Comparison of ENCODE assay signal across 8 cellular contexts in the genomic region with DNA sequence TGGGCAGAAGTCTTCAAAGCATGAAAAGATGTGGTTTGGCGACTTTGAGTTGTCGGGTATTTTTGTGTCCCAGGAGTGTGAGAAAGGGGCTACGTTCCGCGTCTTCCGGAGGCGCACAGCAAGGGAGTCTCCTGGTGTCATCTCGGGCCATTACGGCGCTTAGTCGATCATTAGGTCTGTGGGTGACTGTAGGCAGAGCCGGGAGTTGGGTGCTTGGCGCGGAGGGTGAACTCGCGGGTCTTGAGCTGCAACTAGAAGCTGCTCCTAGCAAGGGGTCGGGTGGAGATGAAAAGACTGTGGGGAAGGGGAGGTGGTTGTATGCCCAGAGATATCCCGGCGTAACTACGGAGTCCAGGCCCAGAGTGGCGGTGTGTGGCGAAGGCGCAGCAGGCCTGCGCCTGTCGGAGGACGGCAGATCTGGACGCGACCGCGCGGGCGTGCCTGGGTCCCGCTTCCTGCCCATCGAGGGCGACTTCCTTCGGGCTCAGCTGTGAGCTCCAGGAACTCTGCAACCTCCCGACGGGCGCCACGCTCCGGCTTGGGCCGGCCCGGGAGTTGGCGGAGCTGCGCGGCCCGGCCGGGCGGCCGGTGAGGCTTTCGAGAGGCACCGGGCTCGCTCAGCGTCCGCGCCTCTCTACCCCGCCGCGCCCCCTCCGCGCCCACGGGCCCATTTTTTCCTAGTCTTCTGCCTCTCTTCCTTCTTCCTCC. TPM values are rescaled to one million over a fixed set of nuclear protein-coding genes. Genes with fewer than 3 reads are reported as not detected.
A peak's percentile ranks its signal among the peaks of the same experiment; 100 is the strongest.
DNase-seq lines count a peak whose midpoint lies in the region; ATAC-seq and TF ChIP-seq lines count a peak whose summit lies in the region.

No MANE protein-coding gene starts in this region.

- POLR2A ChIA-PET in activated CD8-positive, alpha-beta T cell treated with anti-CD3 and anti-CD28 coated beads for 36 hours (lab: Charles Lee), result no interaction called here

- H3K4me3 Mint-ChIP-seq in stimulated activated naive CD8-positive, alpha-beta T cell treated with anti-CD3 and anti-CD28 coated beads, Interleukin-15, Interleukin-2, amounts not matched to agents 100 ng/mL and 50 ng/mL, for 24 hours, result peak overlapping the region; percentile 80
- peak overlapping the region; percentile 78 for H3K4me3 Mint-ChIP-seq in activated CD8-positive, alpha-beta T cell treated with anti-CD3 and anti-CD28 coated beads for 36 hours

- intact Hi-C loops in activated CD8-positive, alpha-beta T cell treated with anti-CD3 and anti-CD28 coated beads for 36 hours (cut with micrococcal nuclease), result loop anchor here (5.0 kb wide), 1 partner anchor 65 kb away; a partner anchor contains a TSS
- intact Hi-C loops in left colon (cut with DNase I, micrococcal nuclease) (loop anchor here (10.0 kb wide), 2 partner anchors 62 to 692 kb away; a partner anchor contains a TSS), transverse colon (cut with DNase I; ENCODE audit: low total_unique reads) (loop anchor here (5.0 to 10.0 kb wide), 3 partner anchors 152 to 695 kb away; no protein-coding TSS in a partner anchor)

- peak overlapping the region; percentile 43 to 64 (median 50) for H3K4me3 ChIP-seq in transverse colon

- TF ChIP-seq POLR2A in transverse colon (IDR thresholded peaks at IDR 0.05), result no peak

- CTCF ChIA-PET in activated CD8-positive, alpha-beta T cell treated with anti-CD3 and anti-CD28 coated beads for 36 hours (lab: Charles Lee), result interaction anchor here (0.8 to 4.3 kb wide), 4 partner anchors 11 to 817 kb away, joined by 3 to 25 read pairs (median 8); no protein-coding TSS in a partner anchor

- H3K9me3 ChIP-seq in transverse colon, result no peaks in the 10 kb centered on the region

- no peaks in the 10 kb centered on the region for H3K9me3 Mint-ChIP-seq in stimulated activated naive CD8-positive, alpha-beta T cell treated with anti-CD3 and anti-CD28 coated beads, Interleukin-15, Interleukin-2, amounts not matched to agents 100 ng/mL and 50 ng/mL, for 24 hours
- peaks cover 2% of the 10 kb centered on the region for H3K9me3 Mint-ChIP-seq in activated CD8-positive, alpha-beta T cell treated with anti-CD3 and anti-CD28 coated beads for 36 hours

- 6 to 7% methylated on average over 6 to 62 of the region's 62 CpGs for WGBS in transverse colon (ENCODE audit: low coverage in 1 of 2), 2 donors

- H3K27ac ChIP-seq in transverse colon, result peak overlapping the region; percentile 61 to 94 (median 76)

- H3K27me3 Mint-ChIP-seq in stimulated activated naive CD8-positive, alpha-beta T cell treated with anti-CD3 and anti-CD28 coated beads, Interleukin-15, Interleukin-2, amounts not matched to agents 100 ng/mL and 50 ng/mL, for 24 hours, result peaks cover 76% of the 10 kb centered on the region
- peaks cover 61% of the 10 kb centered on the region for H3K27me3 Mint-ChIP-seq in activated CD8-positive, alpha-beta T cell treated with anti-CD3 and anti-CD28 coated beads for 36 hours

- no peak for DNase-seq in stimulated activated naive CD8-positive, alpha-beta T cell treated with anti-CD3 and anti-CD28 coated beads, Interleukin-15, Interleukin-2, amounts not matched to agents 100 U/mL and 50 U/mL, for 24 hours
- no peak for DNase-seq in activated CD8-positive, alpha-beta T cell treated with anti-CD3 and anti-CD28 coated beads for 36 hours
- DNase-seq in left colon, result peak in 1 of 2 donors; percentile 50
- peak; percentile 44 for DNase-seq in transverse colon
- no peak for DNase-seq in NOMO-1 treated with DMSO at 0.1 percent for 48 hours (lab: John Stamatoyannopoulos, UW; ENCODE audit: unreplicated experiment)
- DNase-seq in A172 (ENCODE audit: low spot score), result no peak

- in situ Hi-C loops in transverse colon (cut with MboI; ENCODE audit: low pct_ligation_motif_present in 1 of 4, low pct_unique_long_range_greater_than_20kb in 1 of 4, low sequenced_read_pairs in 3 of 4), result loop anchor here in 2 of 4 donors (10.0 kb wide), 2 partner anchors 692 to 812 kb away; no protein-coding TSS in a partner anchor

- TF ChIP-seq CTCF in activated CD8-positive, alpha-beta T cell treated with anti-CD3 and anti-CD28 coated beads for 36 hours (IDR thresholded peaks at IDR 0.05), result no peak
- TF ChIP-seq CTCF in transverse colon (IDR thresholded peaks at IDR 0.05), result no peak

- peaks cover 0 to 56% (median 38%) of the 10 kb centered on the region in 4 donors for H3K4me1 ChIP-seq in transverse colon

- no peaks in the 10 kb centered on the region for H3K36me3 Mint-ChIP-seq in stimulated activated naive CD8-positive, alpha-beta T cell treated with anti-CD3 and anti-CD28 coated beads, Interleukin-15, Interleukin-2, amounts not matched to agents 100 ng/mL and 50 ng/mL, for 24 hours (ENCODE audit: low read depth)
- peaks cover 3% of the 10 kb centered on the region for H3K36me3 Mint-ChIP-seq in activated CD8-positive, alpha-beta T cell treated with anti-CD3 and anti-CD28 coated beads for 36 hours (ENCODE audit: low read depth)

- no peak for TF ChIP-seq EP300 in transverse colon (IDR thresholded peaks at IDR 0.05; ENCODE audit: low read depth)

- H3K27ac Mint-ChIP-seq in stimulated activated naive CD8-positive, alpha-beta T cell treated with anti-CD3 and anti-CD28 coated beads, Interleukin-15, Interleukin-2, amounts not matched to agents 100 ng/mL and 50 ng/mL, for 24 hours, result no peak overlapping the region
- peak overlapping the region; percentile 46 for H3K27ac Mint-ChIP-seq in activated CD8-positive, alpha-beta T cell treated with anti-CD3 and anti-CD28 coated beads for 36 hours

- peaks cover 98% of the 10 kb centered on the region for H3K27me3 ChIP-seq in transverse colon

- no peak for ATAC-seq in stimulated activated naive CD8-positive, alpha-beta T cell treated with anti-CD3 and anti-CD28 coated beads, Interleukin-15, Interleukin-2, amounts not matched to agents 100 U/mL and 50 U/mL, for 24 hours
- ATAC-seq in activated CD8-positive, alpha-beta T cell treated with anti-CD3 and anti-CD28 coated beads for 36 hours, result peak; percentile 2
- ATAC-seq in left colon, result peak; percentile 42
- no peak for ATAC-seq in HG03442 (IDR thresholded peaks at IDR 0.05; ENCODE audit: unreplicated experiment)

- no peaks in the 10 kb centered on the region for H3K36me3 ChIP-seq in transverse colon

- H3K4me1 Mint-ChIP-seq in stimulated activated naive CD8-positive, alpha-beta T cell treated with anti-CD3 and anti-CD28 coated beads, Interleukin-15, Interleukin-2, amounts not matched to agents 100 ng/mL and 50 ng/mL, for 24 hours (ENCODE audit: low read depth), result peaks cover 36% of the 10 kb centered on the region
- H3K4me1 Mint-ChIP-seq in activated CD8-positive, alpha-beta T cell treated with anti-CD3 and anti-CD28 coated beads for 36 hours (ENCODE audit: low read depth), result peaks cover 32% of the 10 kb centered on the region

RNA-seq across cellular contexts. Expression of a gene that starts 2.7 kb away (rescaled TPM):
- not detected for total RNA-seq in activated CD8-positive, alpha-beta T cell treated with anti-CD3 and anti-CD28 coated beads for 36 hours
- total RNA-seq in left colon (1 to 10 TPM in 1 of 2 donors, under 1 TPM in 1; 0.09 to 2.5 TPM), transverse colon (10 to 100 TPM in 1 of 4 donors, 1 to 10 TPM in 3; 3.8 to 19.5 (median 5.1) TPM)
- 0.03 and 0.55 TPM in 2 replicates for total RNA-seq in A172 (2014; rRNA removed; shearing (Covaris generic))

Comparison
In these comparisons a context has a peak if more than half of its experiments do, and no peak if none do; other contexts are left out.
1. ATAC-seq: peak in activated CD8-positive, alpha-beta T cell treated with anti-CD3 and anti-CD28 coated beads for 36 hours (single experiment) and left colon (single experiment); none in stimulated activated naive CD8-positive, alpha-beta T cell treated with anti-CD3 and anti-CD28 coated beads, Interleukin-15, Interleukin-2, amounts not matched to agents 100 U/mL and 50 U/mL, for 24 hours (single experiment) and HG03442 (single experiment).